8 cellular contexts compared by ENCODE assay signal in the genomic region with DNA sequence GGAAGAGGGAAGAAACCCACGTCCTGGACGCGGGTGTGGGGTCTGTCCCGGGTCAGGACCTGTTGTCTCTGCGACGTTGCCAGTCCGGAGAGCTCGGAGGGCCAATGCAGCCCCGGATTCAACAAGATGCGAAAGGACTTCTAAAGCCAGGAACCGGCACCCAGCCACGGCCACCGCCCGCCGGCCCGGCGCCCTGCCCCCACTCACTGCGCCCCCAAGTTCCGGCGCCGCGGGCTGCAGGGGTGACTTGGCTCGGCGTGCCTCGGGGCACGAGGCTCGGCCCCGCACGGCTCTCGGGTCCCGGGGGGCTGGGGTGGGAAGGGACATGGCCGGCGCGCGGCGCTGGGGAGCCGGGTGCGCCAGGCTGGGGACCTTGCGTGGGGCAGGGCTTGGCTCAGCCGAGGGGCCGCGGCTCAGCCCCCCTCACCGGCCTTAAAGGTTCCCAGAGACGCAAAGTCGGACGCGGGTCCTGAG. TPM values are rescaled to one million over a fixed set of nuclear protein-coding genes. Genes with fewer than 3 reads are reported as not detected.
DNase-seq lines count a peak whose midpoint lies in the region; ATAC-seq and TF ChIP-seq lines count a peak whose summit lies in the region.

No MANE protein-coding gene starts in this region.

- H3K4me3 ChIP-seq in adipocyte (ENCODE audit: low read length) (peak overlapping the region; percentile 89), kidney epithelial cell (ENCODE audit: low read depth, low read length) (peak overlapping the region; percentile 74)

- H3K4me1 ChIP-seq in adipocyte (ENCODE audit: control insufficient read depth, insufficient read depth, low read length): peaks cover 31% of the 10 kb centered on the region

- POLR2A ChIA-PET in activated CD4-positive, alpha-beta T cell treated with anti-CD3 and anti-CD28 coated beads for 36 hours (lab: Charles Lee): no interaction called here

- no peak for ATAC-seq in activated CD4-positive, alpha-beta T cell treated with anti-CD3 and anti-CD28 coated beads for 36 hours
- ATAC-seq in activated CD4-positive, CD25-positive, alpha-beta regulatory T cell treated with anti-CD3 and anti-CD28 coated beads, Interleukin-2, amount 50 U/mL, for 24 hours: no peak
- no peak for ATAC-seq in HG02840 (IDR thresholded peaks at IDR 0.05; ENCODE audit: low FRiP score, unreplicated experiment)

- no peaks in the 10 kb centered on the region for H3K36me3 Mint-ChIP-seq in activated CD4-positive, alpha-beta T cell treated with anti-CD3 and anti-CD28 coated beads for 36 hours (ENCODE audit: low read depth)

- TF ChIP-seq CTCF in kidney epithelial cell (IDR thresholded peaks at IDR 0.05; ENCODE audit: insufficient read depth, low read length, poor library complexity, severe bottlenecking): no peak

- no peaks in the 10 kb centered on the region for H3K9me3 ChIP-seq in adipocyte (ENCODE audit: control insufficient read depth, low read length)

- H3K9ac ChIP-seq in adipocyte (ENCODE audit: low read length): peak overlapping the region; percentile 100

- DNase-seq in activated CD4-positive, alpha-beta T cell treated with anti-CD3 and anti-CD28 coated beads for 36 hours: no peak
- no peak for DNase-seq in activated CD4-positive, alpha-beta T cell treated with anti-CD3 and anti-CD28 coated beads for 4 hours
- DNase-seq in adipocyte (ENCODE audit: low read depth): peak; percentile 54
- DNase-seq in kidney epithelial cell (ENCODE audit: low read depth): no peak
- no peak for DNase-seq in substantia nigra (lab: John Stamatoyannopoulos, UW)
- DNase-seq in NOMO-1 (lab: John Stamatoyannopoulos, UW; ENCODE audit: unreplicated experiment in 2 of 2): no peak

- H3K4me3 Mint-ChIP-seq in activated CD4-positive, alpha-beta T cell treated with anti-CD3 and anti-CD28 coated beads for 36 hours: peak overlapping the region; percentile 74

- H3K36me3 ChIP-seq in adipocyte (ENCODE audit: control insufficient read depth, insufficient read depth, low read length, severe bottlenecking): peaks cover 12% of the 10 kb centered on the region
- no peaks in the 10 kb centered on the region for H3K36me3 ChIP-seq in kidney epithelial cell (ENCODE audit: control insufficient read depth, insufficient read depth, low read length)

- H3K27ac ChIP-seq in substantia nigra (ENCODE audit: low read depth, low read length, poor library complexity, severe bottlenecking): peak overlapping the region; percentile 17

- peaks cover 7% of the 10 kb centered on the region for H3K4me1 Mint-ChIP-seq in activated CD4-positive, alpha-beta T cell treated with anti-CD3 and anti-CD28 coated beads for 36 hours

- H3K27ac Mint-ChIP-seq in activated CD4-positive, alpha-beta T cell treated with anti-CD3 and anti-CD28 coated beads for 36 hours: no peak overlapping the region

- H3K27me3 ChIP-seq in adipocyte (replicated peaks; ENCODE audit: control insufficient read depth, insufficient read depth, low read length) (no peaks in the 10 kb centered on the region), kidney epithelial cell (ENCODE audit: control insufficient read depth, insufficient read depth, low read length) (no peaks in the 10 kb centered on the region)

- CTCF ChIA-PET in activated CD4-positive, alpha-beta T cell treated with anti-CD3 and anti-CD28 coated beads for 36 hours (lab: Charles Lee): interaction anchor here (0.5 kb wide), 1 partner anchor 193 kb away, joined by 3 read pairs; no protein-coding TSS in a partner anchor

- H3K9me3 Mint-ChIP-seq in activated CD4-positive, alpha-beta T cell treated with anti-CD3 and anti-CD28 coated beads for 36 hours (ENCODE audit: low read depth): no peaks in the 10 kb centered on the region

- H3K27me3 Mint-ChIP-seq in activated CD4-positive, alpha-beta T cell treated with anti-CD3 and anti-CD28 coated beads for 36 hours: peaks cover 33% of the 10 kb centered on the region

- intact Hi-C loops in activated CD4-positive, alpha-beta T cell treated with anti-CD3 and anti-CD28 coated beads for 36 hours (cut with DNase I, micrococcal nuclease): loop anchor here in 1 of 2 experiments (5.0 kb wide), 1 partner anchor 309 kb away; no protein-coding TSS in a partner anchor

RNA-seq across cellular contexts. Expression of a gene that starts 51.8 kb away (rescaled TPM):
- total RNA-seq in activated CD4-positive, alpha-beta T cell treated with anti-CD3 and anti-CD28 coated beads for 36 hours: 1 to 10 TPM; 8.8 to 9.6 TPM
- total RNA-seq in kidney epithelial cell: 24.4 and 26.3 TPM in 2 replicates

RNA-seq across cellular contexts. Expression of a gene that starts 53.9 kb away (rescaled TPM):
- total RNA-seq in activated CD4-positive, alpha-beta T cell treated with anti-CD3 and anti-CD28 coated beads for 36 hours: 1 to 10 TPM; 2.7 to 3.6 TPM
- total RNA-seq in kidney epithelial cell: 6.4 and 9.4 TPM in 2 replicates
